ENCODE assay signal across 8 cellular contexts in genomic region chr9:128688501-128689292, GRCh38. TPM values are rescaled to one million over a fixed set of nuclear protein-coding genes. Genes with fewer than 3 reads are reported as not detected.
DNase-seq lines count a peak whose midpoint lies in the region; ATAC-seq, FAIRE-seq and TF ChIP-seq lines count a peak whose summit lies in the region.

Gene SET (plus strand): TSS chr9:128689222. CDS start chr9:128689583, 361 bp downstream.

- peak; percentile 57 for ATAC-seq in GM21576 (IDR thresholded peaks at IDR 0.05; ENCODE audit: unreplicated experiment)

- no peak for TF ChIP-seq CTCF in D721Med (IDR thresholded peaks at IDR 0.05; ENCODE audit: insufficient read depth, missing control alignments)

- DNase-seq in D721Med (ENCODE audit: insufficient read length, low spot score) (peak; percentile 97), erythroblast (lab: John Stamatoyannopoulos, UW) (peak; percentile 96 to 98)
- DNase-seq in Jurkat, Clone E6-1 (ENCODE audit: low read depth, low spot score): peak; percentile 84
- peak; percentile 96 for DNase-seq in activated T-cell treated with anti-CD3 and anti-CD28 coated beads, Interleukin-2, amount 50 U/mL, for 24 hours
- DNase-seq in stimulated activated CD8-positive, alpha-beta memory T cell treated with anti-CD3 and anti-CD28 coated beads, Interleukin-7, amount 100 ng/mL, for 1 hour (ENCODE audit: low read depth in 2 of 2): peak; percentile 77 to 83

- peak; percentile 75 for TF ChIP-seq POLR2A in erythroblast (IDR thresholded peaks at IDR 0.05; ENCODE audit: low read length)

- peaks cover 58% of the 10 kb centered on the region for H3K36me3 Mint-ChIP-seq in activated T-cell treated with anti-CD3 and anti-CD28 coated beads, Interleukin-2, amount 50 U/mL, for 24 hours (ENCODE audit: low read depth)

- no peaks in the 10 kb centered on the region for H3K36me3 ChIP-seq in mucosa of stomach (ENCODE audit: control insufficient read depth, insufficient read depth, low read length)

- no peaks in the 10 kb centered on the region for H3K27me3 Mint-ChIP-seq in activated T-cell treated with anti-CD3 and anti-CD28 coated beads, Interleukin-2, amount 50 U/mL, for 24 hours

- FAIRE-seq in D721Med (lab: Jason Lieb, UNC): no peak

- peak within 1 kb of the TSS; percentile 95 for H3K4me3 Mint-ChIP-seq in activated T-cell treated with anti-CD3 and anti-CD28 coated beads, Interleukin-2, amount 50 U/mL, for 24 hours

- H3K9me3 Mint-ChIP-seq in activated T-cell treated with anti-CD3 and anti-CD28 coated beads, Interleukin-2, amount 50 U/mL, for 24 hours: no peaks in the 10 kb centered on the region

- H3K27ac Mint-ChIP-seq in activated T-cell treated with anti-CD3 and anti-CD28 coated beads, Interleukin-2, amount 50 U/mL, for 24 hours: peak within 1 kb of the TSS; percentile 94

- peak within 1 kb of the TSS; percentile 82 for H3K9ac ChIP-seq in mucosa of stomach (ENCODE audit: low read length)

- no peaks in the 10 kb centered on the region for H3K27me3 ChIP-seq in mucosa of stomach (ENCODE audit: control insufficient read depth, insufficient read depth, low read length)

- H3K4me3 ChIP-seq in Jurkat, Clone E6-1 (ENCODE audit: low read length): peak within 1 kb of the TSS; percentile 81
- peak within 1 kb of the TSS; percentile 61 for H3K4me3 ChIP-seq in mucosa of stomach (ENCODE audit: low read length)

- peaks cover 62% of the 10 kb centered on the region for H3K4me1 Mint-ChIP-seq in activated T-cell treated with anti-CD3 and anti-CD28 coated beads, Interleukin-2, amount 50 U/mL, for 24 hours (ENCODE audit: low read depth)

- H3K4me1 ChIP-seq in mucosa of stomach (ENCODE audit: control insufficient read depth, insufficient read depth, low read length): peaks cover 41% of the 10 kb centered on the region

- no peaks in the 10 kb centered on the region for H3K9me3 ChIP-seq in mucosa of stomach (ENCODE audit: control insufficient read depth, low read length)

TF ChIP-seq in PFSK-1, 5 proteins besides CTCF, POLR2A, EP300 and RAD21:
- TF ChIP-seq SIN3A (IDR thresholded peaks at IDR 0.05; ENCODE audit: borderline replicate concordance, insufficient read depth, low read length) (no peak), POLR2AphosphoS5 (IDR thresholded peaks at IDR 0.05; ENCODE audit: low read depth, low read length) (0 out of 2 replicates have a peak, but pooled peaks have one; percentile 48), TAF1 (IDR thresholded peaks at IDR 0.05; ENCODE audit: borderline replicate concordance, insufficient read depth, low read length) (peak; percentile 49; the same call in 1 of the 2 replicates), FOXP2 (optimal IDR thresholded peaks at IDR 0.05; ENCODE audit: borderline replicate concordance, extremely low read depth, extremely low read length, insufficient read depth) (peak; percentile 70), REST (IDR thresholded peaks at IDR 0.05; ENCODE audit: insufficient read depth in 1 of 2, low read depth in 2 of 2, low read length in 2 of 2) (no peak)

RNA-seq across cellular contexts. Expression of gene SET, which starts in this region (rescaled TPM):
- polyA plus RNA-seq in Jurkat, Clone E6-1 (2012; ENCODE audit: insufficient read depth, insufficient read length): 633 TPM
- 343 TPM for polyA plus RNA-seq in PFSK-1 (2012; ENCODE audit: insufficient read length, low read depth)

Comparison
In these comparisons a context has a peak if more than half of its experiments do, and no peak if none do; other contexts are left out.
1. Peak in every context shown above with its lines: DNase-seq, ATAC-seq and H3K4me3 ChIP-seq.